9 cellular contexts compared by ENCODE assay signal in the genomic region with DNA sequence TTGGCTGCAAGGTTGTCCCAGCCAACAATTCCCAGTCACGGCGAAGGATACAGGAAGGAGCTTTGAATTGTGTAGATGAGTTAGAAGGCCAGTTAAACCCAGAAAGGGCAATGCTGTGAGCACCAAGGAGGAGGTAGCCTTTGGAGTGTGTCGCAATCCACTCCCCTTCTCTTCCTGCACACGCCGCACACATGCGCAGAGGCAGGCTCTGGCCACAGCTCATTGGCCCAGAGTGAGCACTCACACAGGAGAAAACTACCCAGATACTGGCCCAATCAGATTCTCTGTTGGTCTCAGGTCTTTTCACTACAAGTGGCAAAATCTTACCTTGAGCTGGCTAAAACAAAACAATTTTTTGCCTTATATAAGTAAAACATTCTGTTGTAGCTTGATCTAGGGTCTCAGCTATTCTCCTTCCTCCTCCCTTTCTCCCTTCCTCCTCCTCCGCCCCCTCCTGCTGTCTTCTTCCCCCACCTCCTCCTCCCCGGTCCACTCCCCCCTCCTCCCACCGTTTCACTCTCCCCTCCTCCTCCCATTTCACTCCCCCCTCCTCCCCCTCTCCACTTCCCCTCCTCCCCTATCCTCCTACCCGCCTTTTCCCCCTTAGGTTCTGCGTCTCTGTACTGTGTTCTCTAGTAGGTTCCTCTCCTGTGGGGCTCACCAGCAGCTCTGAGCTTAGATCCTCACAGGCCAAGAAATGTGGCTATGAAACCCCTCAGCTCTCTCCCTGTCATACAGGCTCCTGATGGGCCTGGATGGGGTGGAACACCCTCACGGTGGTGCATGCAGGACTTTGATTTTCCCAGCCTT.
DNase-seq lines count a peak whose midpoint lies in the region; ATAC-seq and TF ChIP-seq lines count a peak whose summit lies in the region.
"Had no signal": no experiment of that assay in that cellular context is flagged by ENCODE, and none has a peak within 500 bp of the region (broad histone marks: within the 10 kb centered on the region; RNA-seq: fewer than 3 reads in every experiment).

No MANE protein-coding gene starts in this region.

- H3K9me3 ChIP-seq in esophagus muscularis mucosa = peaks cover 0 to 4% (median 0%) of the 10 kb centered on the region in 4 donors

- intact Hi-C loops in posterior vena cava (cut with DNase I) (no loop called here), esophagus muscularis mucosa (cut with DNase I) (no loop called here)

- no peaks in the 10 kb centered on the region for H3K27me3 Mint-ChIP-seq in activated naive CD4-positive, alpha-beta T cell treated with anti-CD3 and anti-CD28 coated beads, Interleukin-2, amount 10 ng/mL, durations not matched to agents 7 days and 5 days

- H3K4me1 Mint-ChIP-seq in activated naive CD4-positive, alpha-beta T cell treated with anti-CD3 and anti-CD28 coated beads, Interleukin-2, amount 10 ng/mL, durations not matched to agents 7 days and 5 days = peaks cover 27% of the 10 kb centered on the region

- TF ChIP-seq CTCF in HL-60 (IDR thresholded peaks at IDR 0.05; ENCODE audit: insufficient read depth, low read length) = no peak
- TF ChIP-seq CTCF in esophagus muscularis mucosa (IDR thresholded peaks at IDR 0.05) = no peak

- H3K4me3 ChIP-seq in HL-60 (replicated peaks; ENCODE audit: insufficient read depth, low read length) = no peak overlapping the region
- no peak overlapping the region for H3K4me3 ChIP-seq in esophagus muscularis mucosa

- H3K4me1 ChIP-seq in esophagus muscularis mucosa = peaks cover 0 to 6% (median 0%) of the 10 kb centered on the region in 4 donors

- H3K36me3 ChIP-seq in esophagus muscularis mucosa = no peaks in the 10 kb centered on the region

- DNase-seq in HL-60 (ENCODE audit: low read depth in 1 of 2, low spot score in 1 of 2) (peak; percentile 93), posterior vena cava (ENCODE audit: low spot score) (peak; percentile 86), esophagus muscularis mucosa (ENCODE audit: extremely low spot score) (no peak), NCI-H446 (lab: John Stamatoyannopoulos, UW) (no peak), HuH-7 (ENCODE audit: low spot score) (no peak), NCI-H524 (lab: John Stamatoyannopoulos, UW) (no peak)
- peak; percentile 44 for DNase-seq in activated naive CD4-positive, alpha-beta T cell treated with anti-CD3 and anti-CD28 coated beads, Interleukin-2, amount 10 ng/mL, durations not matched to agents 7 days and 5 days
- DNase-seq: NCI-H2029 treated with DMSO at 0.1 percent for 48 hours had no signal

- H3K27ac ChIP-seq in HL-60 (replicated peaks) (peak overlapping the region; percentile 99), esophagus muscularis mucosa (replicated peaks in 1 of 4) (peak overlapping the region in 1 of 4 donors; percentile 7)

- WGBS in esophagus muscularis mucosa = 71% methylated on average over 12 of the region's 12 CpGs

- no peak for TF ChIP-seq EP300 in esophagus muscularis mucosa (IDR thresholded peaks at IDR 0.05)

- H3K9me3 Mint-ChIP-seq in activated naive CD4-positive, alpha-beta T cell treated with anti-CD3 and anti-CD28 coated beads, Interleukin-2, amount 10 ng/mL, durations not matched to agents 7 days and 5 days = no peaks in the 10 kb centered on the region

- no peak for TF ChIP-seq POLR2A in esophagus muscularis mucosa (IDR thresholded peaks at IDR 0.05; ENCODE audit: low read depth)

- no peak overlapping the region for H3K4me3 Mint-ChIP-seq in activated naive CD4-positive, alpha-beta T cell treated with anti-CD3 and anti-CD28 coated beads, Interleukin-2, amount 10 ng/mL, durations not matched to agents 7 days and 5 days

- no peaks in the 10 kb centered on the region for H3K36me3 Mint-ChIP-seq in activated naive CD4-positive, alpha-beta T cell treated with anti-CD3 and anti-CD28 coated beads, Interleukin-2, amount 10 ng/mL, durations not matched to agents 7 days and 5 days

- peak; percentile 58 for ATAC-seq in GM18511 (IDR thresholded peaks at IDR 0.05; ENCODE audit: unreplicated experiment)

- peak overlapping the region; percentile 22 for H3K27ac Mint-ChIP-seq in activated naive CD4-positive, alpha-beta T cell treated with anti-CD3 and anti-CD28 coated beads, Interleukin-2, amount 10 ng/mL, durations not matched to agents 7 days and 5 days

- H3K27me3 ChIP-seq in HL-60 (ENCODE audit: insufficient read depth, poor library complexity, severe bottlenecking) (no peaks in the 10 kb centered on the region), esophagus muscularis mucosa (no peaks in the 10 kb centered on the region)

- CTCF ChIA-PET in activated naive CD4-positive, alpha-beta T cell treated with anti-CD3 and anti-CD28 coated beads, Interleukin-2, amount 10 ng/mL, durations not matched to agents 7 days and 5 days (lab: Charles Lee) = interaction anchor here (1.0 to 1.9 kb wide), 4 partner anchors 77 to 360 kb away, joined by 3 to 8 read pairs (median 4); no protein-coding TSS in a partner anchor

Comparison
In these comparisons a context has a peak if more than half of its experiments do, and no peak if none do; other contexts are left out.
1. DNase-seq: peak in HL-60 (2 of 2), activated naive CD4-positive, alpha-beta T cell treated with anti-CD3 and anti-CD28 coated beads, Interleukin-2, amount 10 ng/mL, durations not matched to agents 7 days and 5 days (single experiment) and posterior vena cava (single experiment); none in esophagus muscularis mucosa (single experiment), NCI-H446 (0 of 2), HuH-7 (single experiment) and NCI-H524 (0 of 2).